8 cellular contexts compared by ENCODE assay signal in the genomic region with DNA sequence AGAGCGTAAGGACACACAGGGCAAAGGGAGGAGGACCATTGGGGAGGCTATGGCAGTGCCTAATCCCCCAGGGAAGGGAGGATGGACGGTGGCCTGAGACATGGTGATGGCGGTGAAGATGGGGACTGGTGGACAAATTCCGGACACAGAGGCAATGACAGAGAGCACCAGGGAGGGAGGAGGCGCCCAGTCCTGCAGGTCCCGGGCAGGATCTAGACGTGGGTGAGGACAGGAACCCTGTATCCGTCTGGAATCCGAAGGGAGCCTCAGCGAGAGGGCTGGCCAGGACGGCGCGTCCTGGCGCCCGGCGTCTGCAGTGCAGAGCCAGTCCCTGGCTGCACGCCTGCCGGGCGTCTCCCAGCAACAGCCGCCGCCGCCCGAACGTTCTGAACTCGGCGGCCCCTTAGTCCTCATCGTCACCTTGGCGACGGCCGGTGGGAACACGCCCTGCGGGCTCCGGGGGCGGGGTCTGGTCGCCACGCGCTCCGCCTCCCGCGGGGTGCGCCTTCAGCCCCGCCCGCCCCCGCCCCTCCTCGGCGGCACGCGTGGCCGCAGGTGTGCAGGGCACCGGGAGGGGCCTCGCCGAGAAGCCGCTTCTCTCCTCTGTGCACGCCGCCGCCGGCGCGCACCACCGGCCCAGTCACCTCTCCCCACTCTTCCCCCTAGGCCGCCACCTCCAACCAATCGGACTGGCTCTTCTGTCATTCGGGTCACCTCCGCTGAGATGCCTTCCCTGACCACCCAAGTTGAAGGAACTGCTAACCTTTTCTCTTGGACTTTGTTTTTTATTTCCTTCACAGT. TPM values are rescaled to one million over a fixed set of nuclear protein-coding genes. Genes with fewer than 3 reads are reported as not detected.
DNase-seq lines count a peak whose midpoint lies in the region; ATAC-seq and TF ChIP-seq lines count a peak whose summit lies in the region.

No MANE protein-coding gene starts in this region.

- 2 to 5% (median 3%) methylated on average over 42 to 64 of the region's 64 CpGs for WGBS in adipose tissue, 3 donors

- H3K9me3 Mint-ChIP-seq in T-cell: no peaks in the 10 kb centered on the region
- no peaks in the 10 kb centered on the region for H3K9me3 Mint-ChIP-seq in progenitor cell of endocrine pancreas (ENCODE audit: low read depth)

- H3K36me3 ChIP-seq in upper lobe of right lung: no peaks in the 10 kb centered on the region

- no peaks in the 10 kb centered on the region for H3K9me3 ChIP-seq in upper lobe of right lung

- DNase-seq in NCI-H1105 treated with DMSO at 0.1 percent for 48 hours (lab: John Stamatoyannopoulos, UW) (peak; percentile 88), T-cell (peak; percentile 75 to 92 (median 84)), left ventricle myocardium superior (peak; percentile 97), progenitor cell of endocrine pancreas (ENCODE audit: low spot score, unreplicated experiment) (peak; percentile 81), upper lobe of right lung (peak; percentile 97)

- POLR2A ChIA-PET in T-cell (lab: Charles Lee): no interaction called here

- intact Hi-C loops in left ventricle myocardium superior (cut with micrococcal nuclease) (no loop called here), upper lobe of right lung (cut with DNase I) (no loop called here)

- H3K27me3 Mint-ChIP-seq in T-cell (no peaks in the 10 kb centered on the region), progenitor cell of endocrine pancreas (peaks cover 3% of the 10 kb centered on the region)

- H3K4me3 ChIP-seq in GM08714 (ENCODE audit: low read length) (peak overlapping the region; percentile 22; the same call in 1 of the 2 replicates), upper lobe of right lung (peak overlapping the region; percentile 34)

- CTCF ChIA-PET in T-cell (lab: Charles Lee): no interaction called here

- H3K27me3 ChIP-seq in upper lobe of right lung: no peaks in the 10 kb centered on the region

- H3K4me1 ChIP-seq in upper lobe of right lung: peaks cover 43% of the 10 kb centered on the region

- H3K27ac Mint-ChIP-seq in T-cell (peak overlapping the region; percentile 85 to 93), progenitor cell of endocrine pancreas (peak overlapping the region; percentile 76)

- TF ChIP-seq CTCF in progenitor cell of endocrine pancreas (IDR thresholded peaks at IDR 0.05; ENCODE audit: unreplicated experiment) (no peak), upper lobe of right lung (IDR thresholded peaks at IDR 0.05) (peak; percentile 27)

- H3K27ac ChIP-seq in adipose tissue (ENCODE audit: low read depth, low read length) (peak overlapping the region; percentile 59), upper lobe of right lung (peak overlapping the region; percentile 71)

- ATAC-seq in HG02623 (IDR thresholded peaks at IDR 0.05; ENCODE audit: unreplicated experiment) (peak; percentile 82), T-cell (replicated peaks in 1 of 4) (peak; percentile 89 to 91 (median 90)), left ventricle myocardium superior (peak; percentile 84), upper lobe of right lung (peak; percentile 87)

- H3K4me1 Mint-ChIP-seq in T-cell: peaks cover 33 to 43% (median 37%) of the 10 kb centered on the region in 3 donors
- peaks cover 32% of the 10 kb centered on the region for H3K4me1 Mint-ChIP-seq in progenitor cell of endocrine pancreas (ENCODE audit: low read depth)

- H3K36me3 Mint-ChIP-seq in T-cell: no peaks in the 10 kb centered on the region
- no peaks in the 10 kb centered on the region for H3K36me3 Mint-ChIP-seq in progenitor cell of endocrine pancreas (ENCODE audit: insufficient read depth)

- peak overlapping the region; percentile 76 to 88 (median 77) for H3K4me3 Mint-ChIP-seq in T-cell
- H3K4me3 Mint-ChIP-seq in progenitor cell of endocrine pancreas (ENCODE audit: low read depth): peak overlapping the region; percentile 75

RNA-seq across cellular contexts. Expression of a gene that starts 11.6 kb away (rescaled TPM):
- total RNA-seq in T-cell (not detected), left ventricle myocardium superior (263 TPM), progenitor cell of endocrine pancreas (0.16 TPM in 1 of 2 replicates, not detected in the other), upper lobe of right lung (not detected)
- under 1 TPM; 0.37 to 0.67 (median 0.51) TPM for polyA plus RNA-seq in adipose tissue

RNA-seq across cellular contexts. Expression of a gene that starts 27.4 kb away (rescaled TPM):
- 100 to 1,000 TPM in 2 of 5 donors, 10 to 100 TPM in 3; 19.5 to 302 (median 25.0) TPM for total RNA-seq in T-cell
- polyA plus RNA-seq in adipose tissue: 100 to 1,000 TPM in 1 of 3 donors, 10 to 100 TPM in 2; 23.7 to 178 (median 93.9) TPM
- total RNA-seq in left ventricle myocardium superior: 11.2 TPM
- total RNA-seq in progenitor cell of endocrine pancreas: 6.6 and 6.7 TPM in 2 replicates
- total RNA-seq in upper lobe of right lung: 89.3 TPM

Comparison
In these comparisons a context has a peak if more than half of its experiments do, and no peak if none do; other contexts are left out.
1. Peak in every context shown above with its lines: DNase-seq, ATAC-seq, H3K4me3 ChIP-seq and H3K27ac ChIP-seq.
2. RNA of a gene that starts 11.6 kb away (total RNA-seq): 263 TPM in left ventricle myocardium superior (single experiment); not detected in T-cell, 0.16 TPM in progenitor cell of endocrine pancreas and not detected in upper lobe of right lung (single experiment); every median in the first group is over 100 times any median in the second.